ENCODE assay signal across 23 cellular contexts in the genomic region with DNA sequence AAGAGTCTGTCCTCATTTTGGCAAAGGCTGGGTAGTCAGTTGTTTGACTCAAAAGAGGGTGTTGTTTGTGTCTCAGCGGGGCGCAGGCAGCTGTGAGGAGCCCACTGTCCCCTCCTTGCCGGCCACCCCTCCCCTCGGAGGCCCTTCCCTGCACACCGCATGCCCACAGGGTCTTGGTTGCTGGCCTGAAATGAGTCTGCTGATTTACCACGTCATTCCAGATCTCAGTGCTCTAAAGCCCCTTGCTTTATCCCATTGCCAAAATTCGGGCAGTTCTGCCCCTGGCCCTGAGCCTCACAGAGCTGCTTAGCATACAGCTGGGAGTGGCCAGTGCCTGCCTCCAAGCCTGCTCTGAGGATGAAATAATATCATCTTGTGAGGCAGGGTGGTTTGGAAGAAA.
DNase-seq lines count a peak whose midpoint lies in the region; ATAC-seq, FAIRE-seq and TF ChIP-seq lines count a peak whose summit lies in the region.
"Had no signal": no experiment of that assay in that cellular context is flagged by ENCODE, and none has a peak within 500 bp of the region (broad histone marks: within the 10 kb centered on the region; RNA-seq: fewer than 3 reads in every experiment).

No MANE protein-coding gene starts in this region.

- in situ Hi-C loops in HepG2 (cut with HindIII; ENCODE audit: extremely low pct_ligation_motif_present, low pct_unique_long_range_greater_than_20kb): no loop called here

- peaks cover 0 to 33% of the 10 kb centered on the region in 2 experiments; a peak in 3 of 5 replicates for H3K27me3 ChIP-seq in HepG2 (ENCODE audit: control insufficient read depth in 1 of 2, insufficient read depth in 2 of 2, low read length in 2 of 2)
- peaks cover 0 to 5% of the 10 kb centered on the region in 2 donors for H3K27me3 ChIP-seq in right lobe of liver
- peaks cover 0 to 8% of the 10 kb centered on the region in 2 experiments for H3K27me3 ChIP-seq in mesenchymal stem cell (ENCODE audit: control insufficient read depth in 1 of 2, insufficient read depth in 1 of 2, low read length in 2 of 2)
- H3K27me3 ChIP-seq: colonic mucosa, right atrium auricular region, upper lobe of right lung had no signal

- no peak for DNase-seq in HepG2 (ENCODE audit: low spot score)
- no peak for DNase-seq in right lobe of liver
- peak in 48 of 61 donors; percentile 7 to 78 (median 48) for DNase-seq in caudate nucleus (lab: John Stamatoyannopoulos, UW)
- no peak for DNase-seq in mesenchymal stem cell
- DNase-seq in glutamatergic neuron: no peak
- DNase-seq: activated CD4-positive, alpha-beta T cell treated with anti-CD3 and anti-CD28 coated beads, Interleukin-2, amount 10 ng/mL, durations not matched to agents 24 days and 14 days; activated CD8-positive, alpha-beta memory T cell treated with anti-CD3 and anti-CD28 coated beads, Interleukin-2, amount 50 U/mL, for 4 hours; activated effector memory CD4-positive, alpha-beta T cell treated with anti-CD3 and anti-CD28 coated beads, Interleukin-2, amount 50 U/mL, for 16 hours; CD4-positive, CD25-positive, alpha-beta regulatory T cell; colonic mucosa; DMS79 treated with DMSO at 0.1 percent for 48 hours; foreskin keratinocyte; MM.1S; NCI-H2029 treated with DMSO at 0.1 percent for 48 hours; NCI-H774; stimulated activated naive CD4-positive, alpha-beta T cell treated with Interleukin-2 at 50 U/mL for 16 hours; upper lobe of right lung had no signal

- no peak overlapping the region for H2BK120ac ChIP-seq in mesenchymal stem cell (ENCODE audit: low read depth, low read length)

- H3K4me1 Mint-ChIP-seq in glutamatergic neuron (ENCODE audit: low read depth, unreplicated experiment): peaks cover 13% of the 10 kb centered on the region
- H3K4me1 Mint-ChIP-seq: activated CD4-positive, alpha-beta T cell treated with anti-CD3 and anti-CD28 coated beads, Interleukin-2, amount 10 ng/mL, durations not matched to agents 24 days and 14 days had no signal

- POLR2A ChIA-PET in HepG2 (lab: Yijun Ruan, JAX): no interaction called here

- H3K4me3 ChIP-seq in HepG2 (replicated peaks in 1 of 3; ENCODE audit: insufficient read depth in 1 of 3, low read depth in 2 of 3, low read length in 3 of 3): no peak overlapping the region
- H3K4me3 ChIP-seq in right lobe of liver: no peak overlapping the region
- no peak overlapping the region for H3K4me3 ChIP-seq in mesenchymal stem cell (ENCODE audit: insufficient read depth in 1 of 2, low read depth in 1 of 2, low read length in 2 of 2)
- H3K4me3 ChIP-seq: colonic mucosa, right atrium auricular region, upper lobe of right lung had no signal

- H3K4me2 ChIP-seq in HepG2 (ENCODE audit: low read depth, low read length): no peak overlapping the region
- no peak overlapping the region for H3K4me2 ChIP-seq in mesenchymal stem cell (ENCODE audit: low read length, poor library complexity, severe bottlenecking)

- H3K4ac ChIP-seq in mesenchymal stem cell (ENCODE audit: low read depth in 1 of 2, low read length in 2 of 2): no peak overlapping the region

- 57% methylated on average over 6 of the region's 7 CpGs for WGBS in HepG2 (ENCODE audit: low lambda C conversion rate)
- WGBS in right lobe of liver (ENCODE audit: insufficient coverage, low coverage, low lambda C conversion rate, missing lambda C conversion rate): 83% methylated on average over 6 of the region's 7 CpGs
- 96% methylated on average over 6 of the region's 7 CpGs for WGBS in mesenchymal stem cell

- H2BK12ac ChIP-seq in mesenchymal stem cell (ENCODE audit: low read length in 2 of 2): no peak overlapping the region

- H3K14ac ChIP-seq in mesenchymal stem cell (ENCODE audit: low read length in 2 of 2): peak overlapping the region in 1 of 2 experiments; percentile 18

- H4K8ac ChIP-seq in mesenchymal stem cell (ENCODE audit: low read length): peak overlapping the region; percentile 31

- H2BK5ac ChIP-seq in mesenchymal stem cell (ENCODE audit: low read depth, low read length, poor library complexity, severe bottlenecking): no peak overlapping the region

- H3K18ac ChIP-seq in mesenchymal stem cell (ENCODE audit: low read depth in 1 of 2, low read length in 2 of 2): no peak overlapping the region

- no peaks in the 10 kb centered on the region for H3K9me3 Mint-ChIP-seq in glutamatergic neuron (ENCODE audit: unreplicated experiment)
- H3K9me3 Mint-ChIP-seq: activated CD4-positive, alpha-beta T cell treated with anti-CD3 and anti-CD28 coated beads, Interleukin-2, amount 10 ng/mL, durations not matched to agents 24 days and 14 days; natural killer cell treated with Interleukin-12 subunit alpha and Interleukin-12 subunit beta and Interleukin-15 and Interleukin-18, amount 100 ng/mL, for 72 hours had no signal

- no peak overlapping the region for H3K23ac ChIP-seq in mesenchymal stem cell (ENCODE audit: low read length in 2 of 2)

- no peak for FAIRE-seq in HepG2 (lab: Jason Lieb, UNC)
- FAIRE-seq: GM18507 had no signal

- TF ChIP-seq RAD21 in HepG2 (CRISPR knock-in tag; IDR thresholded peaks at IDR 0.05): no peak

- no peak overlapping the region for H3K4me3 Mint-ChIP-seq in glutamatergic neuron (ENCODE audit: unreplicated experiment)
- H3K4me3 Mint-ChIP-seq: activated CD4-positive, alpha-beta T cell treated with anti-CD3 and anti-CD28 coated beads, Interleukin-2, amount 10 ng/mL, durations not matched to agents 24 days and 14 days; natural killer cell treated with Interleukin-12 subunit alpha and Interleukin-12 subunit beta and Interleukin-15 and Interleukin-18, amount 100 ng/mL, for 72 hours had no signal

- H4K91ac ChIP-seq in mesenchymal stem cell (ENCODE audit: low read length): no peak overlapping the region

- peak overlapping the region; percentile 33 for H2BK15ac ChIP-seq in mesenchymal stem cell (ENCODE audit: low read depth, poor library complexity, severe bottlenecking)

- intact Hi-C loops in HepG2 (cut with micrococcal nuclease; ENCODE audit: unreplicated experiment): no loop called here
- intact Hi-C loops in right lobe of liver (cut with DNase I): loop anchor here in 1 of 2 donors (10.0 kb wide), 1 partner anchor 393 kb away; no protein-coding TSS in a partner anchor

- no peaks in the 10 kb centered on the region for H3K79me1 ChIP-seq in mesenchymal stem cell (replicated peaks; ENCODE audit: low read length, poor library complexity, severe bottlenecking)

- TF ChIP-seq CTCF in HepG2 (CRISPR knock-in tag; IDR thresholded peaks at IDR 0.05) (no peak), right lobe of liver (IDR thresholded peaks at IDR 0.05) (no peak), glutamatergic neuron (IDR thresholded peaks at IDR 0.05; ENCODE audit: partially characterized antibody, unreplicated experiment) (no peak)

- TF ChIP-seq EP300 in HepG2 (IDR thresholded peaks at IDR 0.05; ENCODE audit: low read depth in 2 of 2, low read length in 2 of 2): no peak
- TF ChIP-seq EP300 in HepG2 (CRISPR knock-in tag; IDR thresholded peaks at IDR 0.05; ENCODE audit: borderline replicate concordance): no peak

- H3K27ac ChIP-seq in HepG2 (ENCODE audit: extremely low read length, insufficient read depth, low read length) (no peak overlapping the region), right lobe of liver (no peak overlapping the region), caudate nucleus (ENCODE audit: low read depth, low read length) (peak overlapping the region; percentile 76), mesenchymal stem cell (ENCODE audit: low read length, poor library complexity, severe bottlenecking) (no peak overlapping the region)
- H3K27ac ChIP-seq: colonic mucosa, foreskin keratinocyte, right atrium auricular region, upper lobe of right lung had no signal

- H3K4me1 ChIP-seq in HepG2 (ENCODE audit: insufficient read depth, low read length) (peaks cover 31% of the 10 kb centered on the region), right lobe of liver (no peaks in the 10 kb centered on the region), mesenchymal stem cell (ENCODE audit: control insufficient read depth, insufficient read depth, low read depth, low read length) (peaks cover 9% of the 10 kb centered on the region)
- H3K4me1 ChIP-seq: colonic mucosa, foreskin keratinocyte, upper lobe of right lung had no signal

- no peaks in the 10 kb centered on the region for H3K36me3 Mint-ChIP-seq in glutamatergic neuron (ENCODE audit: unreplicated experiment)
- H3K36me3 Mint-ChIP-seq: CD4-positive, CD25-positive, alpha-beta regulatory T cell; natural killer cell treated with Interleukin-12 subunit alpha and Interleukin-12 subunit beta and Interleukin-15 and Interleukin-18, amount 100 ng/mL, for 72 hours had no signal

- no peaks in the 10 kb centered on the region for H4K20me1 ChIP-seq in HepG2 (ENCODE audit: insufficient read depth, low read length)

- CTCF ChIA-PET in HepG2 (lab: Yijun Ruan, JAX; ENCODE audit: low intra/inter-chr PET ratio, low total read pairs): no interaction called here

- no TSS peak for BruUV-seq in HepG2 (replicated peaks; lab: Mats Ljungman, UMichigan)

- H3K36me3 ChIP-seq in HepG2 (replicated peaks in 1 of 2; ENCODE audit: control insufficient read depth in 1 of 2, insufficient read depth in 2 of 2, low read length in 2 of 2) (no peaks in the 10 kb centered on the region), right lobe of liver (no peaks in the 10 kb centered on the region), mesenchymal stem cell (ENCODE audit: control insufficient read depth in 1 of 2, insufficient read depth in 2 of 2, low read depth in 1 of 2, low read length in 2 of 2) (peaks cover 0 to 5% of the 10 kb centered on the region in 2 experiments)
- H3K36me3 ChIP-seq: colonic mucosa, right atrium auricular region, upper lobe of right lung had no signal

- no peak overlapping the region for H3K9ac ChIP-seq in HepG2 (ENCODE audit: insufficient read depth, low read depth, low read length)
- H3K9ac ChIP-seq in mesenchymal stem cell (ENCODE audit: low read length): peak overlapping the region; percentile 88

- H3K9me3 ChIP-seq in HepG2 (ENCODE audit: low read length) (no peaks in the 10 kb centered on the region), right lobe of liver (no peaks in the 10 kb centered on the region), mesenchymal stem cell (ENCODE audit: control insufficient read depth, low read length) (no peaks in the 10 kb centered on the region)
- H3K9me3 ChIP-seq: colonic mucosa, right atrium auricular region, upper lobe of right lung had no signal

- no peak overlapping the region for H2AK5ac ChIP-seq in mesenchymal stem cell (ENCODE audit: low read length, severe bottlenecking)

- ATAC-seq in HepG2: no peak
- ATAC-seq in right lobe of liver: no peak
- ATAC-seq in HG02571 (IDR thresholded peaks at IDR 0.05; ENCODE audit: unreplicated experiment): no peak
- no peak for ATAC-seq in GM19324 (IDR thresholded peaks at IDR 0.05; ENCODE audit: low FRiP score, unreplicated experiment)
- no peak for ATAC-seq in HG03442 (IDR thresholded peaks at IDR 0.05; ENCODE audit: unreplicated experiment)
- ATAC-seq: foreskin keratinocyte; natural killer cell treated with Interleukin-12 subunit alpha and Interleukin-12 subunit beta and Interleukin-15 and Interleukin-18, amount 100 ng/mL, for 72 hours; upper lobe of right lung had no signal

- H3K27ac Mint-ChIP-seq in glutamatergic neuron (ENCODE audit: unreplicated experiment): no peak overlapping the region
- H3K27ac Mint-ChIP-seq: activated CD4-positive, alpha-beta T cell treated with anti-CD3 and anti-CD28 coated beads, Interleukin-2, amount 10 ng/mL, durations not matched to agents 24 days and 14 days; natural killer cell treated with Interleukin-12 subunit alpha and Interleukin-12 subunit beta and Interleukin-15 and Interleukin-18, amount 100 ng/mL, for 72 hours had no signal

- no peaks in the 10 kb centered on the region for H3K79me2 ChIP-seq in HepG2 (ENCODE audit: insufficient read depth, low read length)

- H2AFZ ChIP-seq in HepG2 (ENCODE audit: low read length): no peak overlapping the region
- no peak overlapping the region for H2AFZ ChIP-seq in mesenchymal stem cell (ENCODE audit: low read depth, low read length)

- peaks cover 7% of the 10 kb centered on the region for H3K27me3 Mint-ChIP-seq in glutamatergic neuron (ENCODE audit: unreplicated experiment)

- TF ChIP-seq POLR2A in HepG2 (IDR thresholded peaks at IDR 0.05; ENCODE audit: insufficient read depth in 1 of 2, low read depth in 2 of 2, low read length in 2 of 2) (no peak), right lobe of liver (IDR thresholded peaks at IDR 0.05) (no peak)

Comparison
In these comparisons a context has a peak if more than half of its experiments do, and no peak if none do; other contexts are left out.
1. DNase-seq: peak in caudate nucleus (48 of 61); none in HepG2 (single experiment), right lobe of liver (0 of 3), mesenchymal stem cell (single experiment) and glutamatergic neuron (single experiment).